Comparison of ENCODE assay signal across 10 cellular contexts in the genomic region with DNA sequence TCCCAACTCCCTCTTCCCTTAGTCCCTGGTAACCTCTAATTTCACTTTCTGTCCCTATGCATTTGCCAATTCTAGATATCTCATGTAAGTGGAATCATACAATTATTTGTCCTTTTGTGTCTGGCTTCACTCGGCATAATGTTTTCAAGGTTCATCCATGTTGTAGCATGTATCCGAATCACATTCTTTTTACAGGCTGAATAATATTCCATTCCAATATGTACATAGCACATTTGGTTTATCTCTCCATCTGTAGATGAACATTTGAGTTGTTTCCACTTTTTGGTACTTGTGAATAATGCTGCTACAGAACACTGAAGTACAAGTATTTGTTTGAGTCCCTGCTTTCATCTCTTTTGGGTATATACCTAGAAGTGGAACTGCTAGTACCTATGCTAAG. TPM values are rescaled to one million over a fixed set of nuclear protein-coding genes. Genes with fewer than 3 reads are reported as not detected.
DNase-seq lines count a peak whose midpoint lies in the region; ATAC-seq and TF ChIP-seq lines count a peak whose summit lies in the region.
"Had no signal": no experiment of that assay in that cellular context is flagged by ENCODE, and none has a peak within 500 bp of the region (broad histone marks: within the 10 kb centered on the region; RNA-seq: fewer than 3 reads in every experiment).

No MANE protein-coding gene starts in this region.

- no peak for ATAC-seq in esophagus mucosa

- no peak overlapping the region for H2BK120ac ChIP-seq in mesendoderm (ENCODE audit: low read depth, low read length)

- H4K8ac ChIP-seq in mesendoderm (ENCODE audit: low read depth, low read length) = no peak overlapping the region

- H3K27me3 Mint-ChIP-seq in CD8-positive, alpha-beta memory T cell = peaks cover 1 to 3% of the 10 kb centered on the region in 2 donors
- H3K27me3 Mint-ChIP-seq in IgD-negative memory B cell = no peaks in the 10 kb centered on the region
- H3K27me3 Mint-ChIP-seq in brain = no peaks in the 10 kb centered on the region
- no peaks in the 10 kb centered on the region for H3K27me3 Mint-ChIP-seq in osteocyte (ENCODE audit: unreplicated experiment)

- H3K4me1 Mint-ChIP-seq in CD8-positive, alpha-beta memory T cell = peaks cover 49 to 55% (median 53%) of the 10 kb centered on the region in 3 donors
- H3K4me1 Mint-ChIP-seq in IgD-negative memory B cell (peaks cover 18 to 39% (median 25%) of the 10 kb centered on the region in 3 donors), brain (peaks cover 40% of the 10 kb centered on the region), osteocyte (ENCODE audit: unreplicated experiment) (peaks cover 38% of the 10 kb centered on the region)

- no peaks in the 10 kb centered on the region for H3K36me3 ChIP-seq in CD8-positive, alpha-beta memory T cell (ENCODE audit: insufficient read depth, low read length)
- no peaks in the 10 kb centered on the region for H3K36me3 ChIP-seq in mesendoderm (ENCODE audit: control insufficient read depth, insufficient read depth, low read length)

- H3K9ac ChIP-seq in mesendoderm (ENCODE audit: low read length) = no peak overlapping the region

- H3K4ac ChIP-seq in mesendoderm (ENCODE audit: low read depth, low read length) = no peak overlapping the region

- peak overlapping the region in 7 of 8 donors; percentile 9 to 99 (median 97) for H3K27ac Mint-ChIP-seq in CD8-positive, alpha-beta memory T cell
- peak overlapping the region; percentile 97 to 98 (median 97) for H3K27ac Mint-ChIP-seq in IgD-negative memory B cell
- peak overlapping the region in 3 of 5 experiments; percentile 6 to 98 (median 97) for H3K27ac Mint-ChIP-seq in brain
- peak overlapping the region; percentile 94 for H3K27ac Mint-ChIP-seq in osteocyte (ENCODE audit: unreplicated experiment)

- no peak overlapping the region for H3K23ac ChIP-seq in mesendoderm (ENCODE audit: low read length)

- peak overlapping the region in 6 of 7 donors; percentile 20 to 99 (median 96) for H3K4me3 Mint-ChIP-seq in CD8-positive, alpha-beta memory T cell
- H3K4me3 Mint-ChIP-seq in IgD-negative memory B cell = peak overlapping the region; percentile 41 to 98 (median 90)
- peak overlapping the region; percentile 96 to 98 (median 97) for H3K4me3 Mint-ChIP-seq in brain
- peak overlapping the region; percentile 94 for H3K4me3 Mint-ChIP-seq in osteocyte (ENCODE audit: unreplicated experiment)

- TF ChIP-seq CTCF in brain (conservative IDR thresholded peaks at IDR 0.05) = no peak
- TF ChIP-seq CTCF in osteocyte (IDR thresholded peaks at IDR 0.05) = no peak

- peaks cover 0 to 3% (median 0%) of the 10 kb centered on the region in 5 donors for H3K9me3 Mint-ChIP-seq in CD8-positive, alpha-beta memory T cell
- H3K9me3 Mint-ChIP-seq in IgD-negative memory B cell = no peaks in the 10 kb centered on the region
- H3K9me3 Mint-ChIP-seq in brain = peaks cover 0 to 2% (median 0%) of the 10 kb centered on the region in 5 experiments
- H3K9me3 Mint-ChIP-seq in osteocyte (ENCODE audit: unreplicated experiment) = no peaks in the 10 kb centered on the region

- no peak for DNase-seq in CD8-positive, alpha-beta memory T cell
- DNase-seq in osteocyte (ENCODE audit: extremely low spot score, unreplicated experiment) (no peak), mesendoderm (no peak), NCI-H128 (lab: John Stamatoyannopoulos, UW; ENCODE audit: unreplicated experiment) (no peak)
- DNase-seq: H7; RPMI8226; stimulated activated CD4-positive, alpha-beta T cell treated with anti-CD3 and anti-CD28 coated beads, Interleukin-15, amount 100 ng/mL, for 24 hours had no signal

- no peak overlapping the region for H3K4me3 ChIP-seq in CD8-positive, alpha-beta memory T cell (ENCODE audit: low read length)
- H3K4me3 ChIP-seq in mesendoderm (ENCODE audit: low read length) = no peak overlapping the region

- H3K18ac ChIP-seq in mesendoderm (ENCODE audit: low read length) = no peak overlapping the region

- no peak overlapping the region for H3K4me2 ChIP-seq in mesendoderm (ENCODE audit: low read length)

- H3K36me3 Mint-ChIP-seq in CD8-positive, alpha-beta memory T cell = peaks cover 0 to 8% (median 3%) of the 10 kb centered on the region in 3 donors
- H3K36me3 Mint-ChIP-seq in IgD-negative memory B cell (peaks cover 3% of the 10 kb centered on the region), brain (peaks cover 9% of the 10 kb centered on the region), osteocyte (ENCODE audit: unreplicated experiment) (peaks cover 2% of the 10 kb centered on the region)

- H2BK15ac ChIP-seq in mesendoderm (replicated peaks; ENCODE audit: low read depth) = no peak overlapping the region

- no peaks in the 10 kb centered on the region for H3K9me3 ChIP-seq in CD8-positive, alpha-beta memory T cell (ENCODE audit: low read length)

- POLR2A ChIA-PET in CD8-positive, alpha-beta memory T cell (lab: Charles Lee) = no interaction called here

- H3K79me1 ChIP-seq in mesendoderm (ENCODE audit: low read length) = no peaks in the 10 kb centered on the region

- H2AK5ac ChIP-seq in mesendoderm (ENCODE audit: low read length) = no peak overlapping the region

- H3K56ac ChIP-seq in mesendoderm (ENCODE audit: low read length) = no peak overlapping the region

- peaks cover 26% of the 10 kb centered on the region for H3K4me1 ChIP-seq in CD8-positive, alpha-beta memory T cell (ENCODE audit: insufficient read depth, low read length)
- peaks cover 2% of the 10 kb centered on the region for H3K4me1 ChIP-seq in mesendoderm (ENCODE audit: control insufficient read depth, low read depth, low read length)

- H3K27me3 ChIP-seq in CD8-positive, alpha-beta memory T cell (ENCODE audit: insufficient read depth, low read length, poor library complexity, severe bottlenecking) = no peaks in the 10 kb centered on the region
- H3K27me3 ChIP-seq in mesendoderm (ENCODE audit: insufficient read depth, low read length, poor library complexity) = no peaks in the 10 kb centered on the region

- H3K27ac ChIP-seq in CD8-positive, alpha-beta memory T cell (ENCODE audit: low read depth, low read length) = no peak overlapping the region
- H3K27ac ChIP-seq in mesendoderm (ENCODE audit: low read depth, low read length) = no peak overlapping the region

- WGBS in mesendoderm (ENCODE audit: extremely low coverage, insufficient coverage, low lambda C conversion rate) = no CpG with 5 or more reads among the region's 2 CpGs

- H2BK5ac ChIP-seq in mesendoderm (ENCODE audit: low read length) = no peak overlapping the region

- CTCF ChIA-PET in CD8-positive, alpha-beta memory T cell (lab: Charles Lee) = no interaction called here

- H3K79me2 ChIP-seq in mesendoderm (ENCODE audit: control insufficient read depth, insufficient read depth, low read length) = no peaks in the 10 kb centered on the region

- H4K5ac ChIP-seq in mesendoderm (ENCODE audit: low read length) = no peak overlapping the region

RNA-seq across cellular contexts. Expression of a gene that starts 0.9 kb away (rescaled TPM):
- total RNA-seq in CD8-positive, alpha-beta memory T cell = 10 to 100 TPM; 19.9 to 22.9 TPM
- 28.5 TPM for polyA plus RNA-seq in CD8-positive, alpha-beta memory T cell
- polyA plus RNA-seq in IgD-negative memory B cell (157 TPM), brain (ENCODE audit: insufficient read depth, low read depth, low replicate concordance) (21.0 TPM)
- total RNA-seq in osteocyte (16.0 and 16.9 TPM in 2 replicates), esophagus mucosa (26.7 TPM)
- 17.7 TPM for polyA plus RNA-seq in mesendoderm (2013, experiment 1 of 2)
- polyA plus RNA-seq in mesendoderm (2013, experiment 2 of 2) = 17.4 TPM
